ENCODE assay signal across 1 cellular context in the genomic region with DNA sequence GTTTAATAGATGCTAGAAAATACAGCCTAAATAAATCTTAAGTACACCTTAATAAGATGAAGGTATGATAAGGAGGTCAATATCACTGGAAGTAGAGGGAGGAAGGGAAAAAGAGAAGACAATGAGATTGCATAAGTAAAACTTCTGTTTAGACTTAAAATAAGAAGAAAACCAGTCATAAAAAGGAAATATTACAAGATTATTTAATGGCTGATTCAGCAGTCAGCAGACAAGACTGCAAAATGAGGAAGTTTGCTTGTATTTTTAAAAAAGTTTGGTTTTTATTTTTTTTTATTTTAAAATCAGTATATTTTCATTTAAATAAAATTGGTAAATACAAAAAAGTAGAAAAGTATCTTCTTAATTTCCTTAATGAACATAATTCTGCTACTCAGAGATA.
TF ChIP-seq lines count a peak whose summit lies in the region.

No MANE protein-coding gene starts in this region.

TF ChIP-seq in K562, 482 proteins besides CTCF, POLR2A, EP300 and RAD21 (continued from another document):
- TF ChIP-seq, protein P1, sequence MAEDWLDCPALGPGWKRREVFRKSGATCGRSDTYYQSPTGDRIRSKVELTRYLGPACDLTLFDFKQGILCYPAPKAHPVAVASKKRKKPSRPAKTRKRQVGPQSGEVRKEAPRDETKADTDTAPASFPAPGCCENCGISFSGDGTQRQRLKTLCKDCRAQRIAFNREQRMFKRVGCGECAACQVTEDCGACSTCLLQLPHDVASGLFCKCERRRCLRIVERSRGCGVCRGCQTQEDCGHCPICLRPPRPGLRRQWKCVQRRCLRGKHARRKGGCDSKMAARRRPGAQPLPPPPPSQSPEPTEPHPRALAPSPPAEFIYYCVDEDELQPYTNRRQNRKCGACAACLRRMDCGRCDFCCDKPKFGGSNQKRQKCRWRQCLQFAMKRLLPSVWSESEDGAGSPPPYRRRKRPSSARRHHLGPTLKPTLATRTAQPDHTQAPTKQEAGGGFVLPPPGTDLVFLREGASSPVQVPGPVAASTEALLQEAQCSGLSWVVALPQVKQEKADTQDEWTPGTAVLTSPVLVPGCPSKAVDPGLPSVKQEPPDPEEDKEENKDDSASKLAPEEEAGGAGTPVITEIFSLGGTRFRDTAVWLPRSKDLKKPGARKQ (CRISPR knock-in tag; IDR thresholded peaks at IDR 0.05) = no peak
- TF ChIP-seq, protein P2, sequence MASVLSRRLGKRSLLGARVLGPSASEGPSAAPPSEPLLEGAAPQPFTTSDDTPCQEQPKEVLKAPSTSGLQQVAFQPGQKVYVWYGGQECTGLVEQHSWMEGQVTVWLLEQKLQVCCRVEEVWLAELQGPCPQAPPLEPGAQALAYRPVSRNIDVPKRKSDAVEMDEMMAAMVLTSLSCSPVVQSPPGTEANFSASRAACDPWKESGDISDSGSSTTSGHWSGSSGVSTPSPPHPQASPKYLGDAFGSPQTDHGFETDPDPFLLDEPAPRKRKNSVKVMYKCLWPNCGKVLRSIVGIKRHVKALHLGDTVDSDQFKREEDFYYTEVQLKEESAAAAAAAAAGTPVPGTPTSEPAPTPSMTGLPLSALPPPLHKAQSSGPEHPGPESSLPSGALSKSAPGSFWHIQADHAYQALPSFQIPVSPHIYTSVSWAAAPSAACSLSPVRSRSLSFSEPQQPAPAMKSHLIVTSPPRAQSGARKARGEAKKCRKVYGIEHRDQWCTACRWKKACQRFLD (CRISPR knock-in tag; IDR thresholded peaks at IDR 0.05) = no peak
- TF ChIP-seq, protein P3, sequence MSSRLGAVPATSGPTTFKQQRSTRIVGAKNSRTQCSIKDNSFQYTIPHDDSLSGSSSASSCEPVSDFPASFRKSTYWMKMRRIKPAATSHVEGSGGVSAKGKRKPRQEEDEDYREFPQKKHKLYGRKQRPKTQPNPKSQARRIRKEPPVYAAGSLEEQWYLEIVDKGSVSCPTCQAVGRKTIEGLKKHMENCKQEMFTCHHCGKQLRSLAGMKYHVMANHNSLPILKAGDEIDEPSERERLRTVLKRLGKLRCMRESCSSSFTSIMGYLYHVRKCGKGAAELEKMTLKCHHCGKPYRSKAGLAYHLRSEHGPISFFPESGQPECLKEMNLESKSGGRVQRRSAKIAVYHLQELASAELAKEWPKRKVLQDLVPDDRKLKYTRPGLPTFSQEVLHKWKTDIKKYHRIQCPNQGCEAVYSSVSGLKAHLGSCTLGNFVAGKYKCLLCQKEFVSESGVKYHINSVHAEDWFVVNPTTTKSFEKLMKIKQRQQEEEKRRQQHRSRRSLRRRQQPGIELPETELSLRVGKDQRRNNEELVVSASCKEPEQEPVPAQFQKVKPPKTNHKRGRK (tag; IDR thresholded peaks at IDR 0.05) = 0 out of 2 replicates have a peak, but pooled peaks have one; percentile 18
- TF ChIP-seq HLTF (IDR thresholded peaks at IDR 0.05) = no peak
- TF ChIP-seq ZNF316 (IDR thresholded peaks at IDR 0.05) = peak; percentile 55; the same call in 1 of the 2 replicates
- TF ChIP-seq FUS (optimal IDR thresholded peaks at IDR 0.05; ENCODE audit: low read depth, low read length) = no peak
- TF ChIP-seq MAFG (tag; conservative IDR thresholded peaks at IDR 0.05) = peak; percentile 30; the same call in 1 of the 2 replicates
- TF ChIP-seq NONO (IDR thresholded peaks at IDR 0.05; ENCODE audit: low read depth in 2 of 2, low read length in 1 of 2) = no peak
- TF ChIP-seq ZNF24 (IDR thresholded peaks at IDR 0.05) = no peak
- no peak for TF ChIP-seq NFE2L1 (tag; IDR thresholded peaks at IDR 0.05; ENCODE audit: borderline replicate concordance, low read depth)
- TF ChIP-seq, protein P4, sequence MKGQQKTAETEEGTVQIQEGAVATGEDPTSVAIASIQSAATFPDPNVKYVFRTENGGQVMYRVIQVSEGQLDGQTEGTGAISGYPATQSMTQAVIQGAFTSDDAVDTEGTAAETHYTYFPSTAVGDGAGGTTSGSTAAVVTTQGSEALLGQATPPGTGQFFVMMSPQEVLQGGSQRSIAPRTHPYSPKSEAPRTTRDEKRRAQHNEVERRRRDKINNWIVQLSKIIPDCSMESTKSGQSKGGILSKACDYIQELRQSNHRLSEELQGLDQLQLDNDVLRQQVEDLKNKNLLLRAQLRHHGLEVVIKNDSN (CRISPR knock-in tag; IDR thresholded peaks at IDR 0.05) = no peak
